ENCODE assay signal across 27 cellular contexts in genomic region chr6:143857651-143858050, GRCh38. TPM values are rescaled to one million over a fixed set of nuclear protein-coding genes. Genes with fewer than 3 reads are reported as not detected.
"Had no signal": no experiment of that assay in that cellular context is flagged by ENCODE, and none has a peak within 500 bp of the region (broad histone marks: within the 10 kb centered on the region; RNA-seq: fewer than 3 reads in every experiment).

No MANE protein-coding gene starts in this region.

- ATAC-seq: activated CD8-positive, alpha-beta T cell treated with anti-CD3 and anti-CD28 coated beads for 36 hours; body of pancreas; K562; Panc1; Right ventricle myocardium inferior; T-cell; WTC11 had no signal

- DNase-seq: activated CD4-positive, alpha-beta T cell treated with anti-CD3 and anti-CD28 coated beads, Interleukin-2, amount 10 ng/mL, durations not matched to agents 7 days and 5 days; activated CD4-positive, CD25-positive, alpha-beta regulatory T cell treated with anti-CD3 and anti-CD28 coated beads, Interleukin-2, amount 50 U/mL, for 72 hours; activated CD8-positive, alpha-beta memory T cell treated with anti-CD3 and anti-CD28 coated beads, Interleukin-2, amount 50 U/mL, for 4 hours; activated CD8-positive, alpha-beta T cell treated with anti-CD3 and anti-CD28 coated beads for 36 hours; activated naive CD4-positive, alpha-beta T cell treated with anti-CD3 and anti-CD28 coated beads, Interleukin-2, amount 50 U/mL, for 16 hours; activated T-cell treated with anti-CD3 and anti-CD28 coated beads, Interleukin-2, amount 50 U/mL, for 4 hours; amniotic stem cell; body of pancreas; Karpas-422; MM.1S; NCI-H1105; NCI-H1436; NCI-H1694 treated with DMSO at 0.1 percent for 48 hours; NCI-H2029 treated with DMSO at 0.1 percent for 48 hours; NCI-H510A treated with DMSO at 0.1 percent for 48 hours; NCI-H69; NK-92 treated with Interleukin-12 subunit alpha and Interleukin-12 subunit beta, amount 100 ng/mL, for 24 hours; OCI-M1; RPMI8226; T-cell; T-helper 9 cell had no signal

- H3K27ac Mint-ChIP-seq: activated CD4-positive, alpha-beta T cell treated with anti-CD3 and anti-CD28 coated beads, Interleukin-2, amount 10 ng/mL, durations not matched to agents 7 days and 5 days; activated CD8-positive, alpha-beta T cell treated with anti-CD3 and anti-CD28 coated beads for 36 hours; T-cell; WTC11 had no signal

- H3K9me3 Mint-ChIP-seq: central memory CD8-positive, alpha-beta T cell; WTC11 had no signal

- H3K27me3 Mint-ChIP-seq: activated CD4-positive, alpha-beta T cell treated with anti-CD3 and anti-CD28 coated beads, Interleukin-2, amount 10 ng/mL, durations not matched to agents 7 days and 5 days; activated CD8-positive, alpha-beta T cell treated with anti-CD3 and anti-CD28 coated beads for 36 hours; central memory CD8-positive, alpha-beta T cell; T-cell had no signal

- H3K4me3 Mint-ChIP-seq: activated CD4-positive, alpha-beta T cell treated with anti-CD3 and anti-CD28 coated beads, Interleukin-2, amount 10 ng/mL, durations not matched to agents 7 days and 5 days; activated CD8-positive, alpha-beta T cell treated with anti-CD3 and anti-CD28 coated beads for 36 hours; activated T-cell treated with anti-CD3 and anti-CD28 coated beads, Interleukin-2, amount 50 U/mL, for 4 hours; central memory CD8-positive, alpha-beta T cell; T-cell; WTC11 had no signal

RNA-seq across cellular contexts. Expression of gene ZC2HC1B, which starts 6.6 kb away (rescaled TPM):
- total RNA-seq: activated CD4-positive, alpha-beta T cell treated with anti-CD3 and anti-CD28 coated beads, Interleukin-2, amount 10 ng/mL, durations not matched to agents 7 days and 5 days; activated CD8-positive, alpha-beta T cell treated with anti-CD3 and anti-CD28 coated beads for 36 hours; activated T-cell treated with anti-CD3 and anti-CD28 coated beads, Interleukin-2, amount 50 U/mL, for 4 hours; ascending aorta; body of pancreas; K562; Right ventricle myocardium inferior; T-cell; WTC11 had no signal
